ENCODE assay signal across 24 cellular contexts in genomic region chr2:128691526-128691925, GRCh38.
"Had no signal": no experiment of that assay in that cellular context is flagged by ENCODE, and none has a peak within 500 bp of the region (broad histone marks: within the 10 kb centered on the region; RNA-seq: fewer than 3 reads in every experiment).

No MANE protein-coding gene starts in this region.

- DNase-seq: activated CD4-positive, alpha-beta memory T cell treated with anti-CD3 and anti-CD28 coated beads, Interleukin-2, amount 10 ng/mL, durations not matched to agents 7 days and 5 days; activated CD4-positive, alpha-beta T cell treated with anti-CD3 and anti-CD28 coated beads, Interleukin-2, amount 10 ng/mL, durations not matched to agents 7 days and 5 days; activated gamma-delta T cell treated with Interleukin-2 at 50 U/mL for 16 hours; activated T-cell treated with anti-CD3 and anti-CD28 coated beads, Interleukin-2, amount 50 U/mL, for 4 hours; cerebellar nuclear complex; colonic mucosa; effector memory CD4-positive, alpha-beta T cell; erythroblast; gastrocnemius medialis; glutamatergic neuron; lower lobe of right lung; mesendoderm; natural killer cell; right lobe of liver; stimulated activated CD4-positive, alpha-beta T cell treated with anti-CD3 and anti-CD28 coated beads, Interleukin-2, amount 100 ng/mL, for 48 hours; stimulated activated naive CD4-positive, alpha-beta T cell treated with Interleukin-2 at 50 U/mL for 16 hours; trophoblast cell had no signal

- FAIRE-seq: bronchial epithelial cell, urothelium cell line had no signal

- H3K4me1 Mint-ChIP-seq: activated CD4-positive, alpha-beta memory T cell treated with anti-CD3 and anti-CD28 coated beads, Interleukin-2, amount 10 ng/mL, durations not matched to agents 7 days and 5 days; activated naive CD4-positive, alpha-beta T cell treated with anti-CD3 and anti-CD28 coated beads, Interleukin-2, amount 50 U/mL, for 24 hours; activated T-helper 17 cell treated with anti-CD3 and anti-CD28 coated beads, Interleukin-2, amount 50 U/mL, for 72 hours had no signal

- H3K4me2 ChIP-seq: hepatocyte had no signal

- H3K27me3 Mint-ChIP-seq: activated CD4-positive, alpha-beta memory T cell treated with anti-CD3 and anti-CD28 coated beads, Interleukin-2, amount 10 ng/mL, durations not matched to agents 7 days and 5 days; activated T-helper 17 cell treated with anti-CD3 and anti-CD28 coated beads, Interleukin-2, amount 50 U/mL, for 72 hours had no signal

- H3K9me3 Mint-ChIP-seq: activated CD4-positive, alpha-beta memory T cell treated with anti-CD3 and anti-CD28 coated beads, Interleukin-2, amount 10 ng/mL, durations not matched to agents 7 days and 5 days; activated CD4-positive, alpha-beta T cell treated with anti-CD3 and anti-CD28 coated beads, Interleukin-2, amount 10 ng/mL, durations not matched to agents 7 days and 5 days; activated naive CD4-positive, alpha-beta T cell treated with anti-CD3 and anti-CD28 coated beads, Interleukin-2, amount 50 U/mL, for 24 hours; activated T-cell treated with anti-CD3 and anti-CD28 coated beads, Interleukin-2, amount 50 U/mL, for 4 hours; activated T-helper 17 cell treated with anti-CD3 and anti-CD28 coated beads, Interleukin-2, amount 50 U/mL, for 72 hours; natural killer cell had no signal

- H3K27me3 ChIP-seq: colonic mucosa, hepatocyte, right lobe of liver had no signal

- H3K27ac Mint-ChIP-seq: activated CD4-positive, alpha-beta memory T cell treated with anti-CD3 and anti-CD28 coated beads, Interleukin-2, amount 10 ng/mL, durations not matched to agents 7 days and 5 days; activated CD4-positive, alpha-beta T cell treated with anti-CD3 and anti-CD28 coated beads, Interleukin-2, amount 10 ng/mL, durations not matched to agents 7 days and 5 days; activated naive CD4-positive, alpha-beta T cell treated with anti-CD3 and anti-CD28 coated beads, Interleukin-2, amount 50 U/mL, for 24 hours; activated T-helper 17 cell treated with anti-CD3 and anti-CD28 coated beads, Interleukin-2, amount 50 U/mL, for 72 hours; natural killer cell had no signal

- ATAC-seq: activated CD4-positive, CD25-positive, alpha-beta regulatory T cell treated with anti-CD3 and anti-CD28 coated beads, Interleukin-2, amount 50 U/mL, for 24 hours; activated T-cell treated with anti-CD3 and anti-CD28 coated beads, Interleukin-2, amount 50 U/mL, for 4 hours; activated T-helper 17 cell treated with anti-CD3 and anti-CD28 coated beads, Interleukin-2, amount 50 U/mL, for 72 hours; gastrocnemius medialis; lower lobe of right lung; natural killer cell; right lobe of liver had no signal

- H3K4me3 ChIP-seq: colonic mucosa, gastrocnemius medialis, hepatocyte, lower lobe of right lung, right lobe of liver, thoracic aorta had no signal

- H3K79me2 ChIP-seq: hepatocyte had no signal

- H3K36me3 ChIP-seq: colonic mucosa, gastrocnemius medialis, lower lobe of right lung, right lobe of liver, thoracic aorta had no signal

- H2AFZ ChIP-seq: hepatocyte had no signal

- H3K27ac ChIP-seq: colonic mucosa, gastrocnemius medialis, hepatocyte, lower lobe of right lung, right lobe of liver, thoracic aorta had no signal

- H3K9me3 ChIP-seq: colonic mucosa, gastrocnemius medialis, lower lobe of right lung, right lobe of liver, thoracic aorta had no signal

- H3K36me3 Mint-ChIP-seq: activated naive CD4-positive, alpha-beta T cell treated with anti-CD3 and anti-CD28 coated beads, Interleukin-2, amount 50 U/mL, for 24 hours; natural killer cell had no signal

- H3K4me1 ChIP-seq: colonic mucosa, gastrocnemius medialis, lower lobe of right lung, right lobe of liver had no signal

- H3K4me3 Mint-ChIP-seq: activated CD4-positive, alpha-beta memory T cell treated with anti-CD3 and anti-CD28 coated beads, Interleukin-2, amount 10 ng/mL, durations not matched to agents 7 days and 5 days; activated CD4-positive, alpha-beta T cell treated with anti-CD3 and anti-CD28 coated beads, Interleukin-2, amount 10 ng/mL, durations not matched to agents 7 days and 5 days; activated naive CD4-positive, alpha-beta T cell treated with anti-CD3 and anti-CD28 coated beads, Interleukin-2, amount 50 U/mL, for 24 hours; activated T-cell treated with anti-CD3 and anti-CD28 coated beads, Interleukin-2, amount 50 U/mL, for 4 hours; activated T-helper 17 cell treated with anti-CD3 and anti-CD28 coated beads, Interleukin-2, amount 50 U/mL, for 72 hours; natural killer cell had no signal
